Comparison of ENCODE assay signal across 8 cellular contexts in genomic region chr3:12841970-12842328, GRCh38. TPM values are rescaled to one million over a fixed set of nuclear protein-coding genes. Genes with fewer than 3 reads are reported as not detected.
DNase-seq lines count a peak whose midpoint lies in the region; ATAC-seq, FAIRE-seq and TF ChIP-seq lines count a peak whose summit lies in the region.

No MANE protein-coding gene starts in this region.

- no peak overlapping the region for H3K27ac ChIP-seq in H1 (ENCODE audit: low read depth, low read length)
- H3K27ac ChIP-seq in prostate gland, result peak overlapping the region; percentile 89 to 94

- peaks cover 17 to 28% of the 10 kb centered on the region in 2 experiments for H4K20me1 ChIP-seq in H1 (replicated peaks in 1 of 2; ENCODE audit: control insufficient read depth in 1 of 2, insufficient read depth in 2 of 2, low read length in 2 of 2)

- H2BK5ac ChIP-seq in H1 (ENCODE audit: low read depth, low read length), result no peak overlapping the region

- no peak for TF ChIP-seq EP300 in H1 (IDR thresholded peaks at IDR 0.05; ENCODE audit: borderline replicate concordance in 1 of 2, low read depth in 2 of 2, low read length in 2 of 2)

- no peak for TF ChIP-seq POLR2A in H1 (IDR thresholded peaks at IDR 0.05; ENCODE audit: control extremely low read depth in 1 of 2, low read depth in 2 of 2, low read length in 2 of 2)
- TF ChIP-seq POLR2A in prostate gland (IDR thresholded peaks at IDR 0.05), result no peak

- H3K36me3 ChIP-seq in H1 (ENCODE audit: control insufficient read depth in 2 of 4, insufficient read depth in 4 of 4, low read length in 3 of 4) (peaks cover 28 to 37% (median 35%) of the 10 kb centered on the region in 4 experiments), prostate gland (peaks cover 0 to 14% of the 10 kb centered on the region in 2 donors)

- H3K14ac ChIP-seq in H1 (ENCODE audit: insufficient read length), result no peak overlapping the region

- no peak for TF ChIP-seq RAD21 in H1 (IDR thresholded peaks at IDR 0.05 in 1 of 2, conservative IDR thresholded peaks at IDR 0.05 in 1 of 2; ENCODE audit: low read depth in 2 of 2, low read length in 2 of 2)

- ATAC-seq in GM21576 (IDR thresholded peaks at IDR 0.05; ENCODE audit: unreplicated experiment), result no peak

- no peak overlapping the region for H4K5ac ChIP-seq in H1 (ENCODE audit: insufficient read length, low read depth, low read length)

- intact Hi-C loops in prostate gland (cut with DNase I), result no loop called here

- H3K18ac ChIP-seq in H1 (ENCODE audit: extremely low read depth, low read length), result no peak overlapping the region

- H3K9me3 ChIP-seq in H1 (ENCODE audit: insufficient read depth in 2 of 2, low read depth in 1 of 2, low read length in 1 of 2) (peaks cover 10% of the 10 kb centered on the region in 2 experiments; a peak in 3 of 4 replicates), prostate gland (no peaks in the 10 kb centered on the region)

- no peaks in the 10 kb centered on the region for H3K27me3 ChIP-seq in H1 (replicated peaks in 1 of 4; ENCODE audit: control insufficient read depth in 3 of 4, extremely low read depth in 1 of 4, insufficient read depth in 3 of 4, low read length in 3 of 4)
- H3K27me3 ChIP-seq in prostate gland (replicated peaks; ENCODE audit: insufficient read depth), result no peaks in the 10 kb centered on the region

- no peak overlapping the region for H2BK20ac ChIP-seq in H1 (ENCODE audit: low read length)

- H4K8ac ChIP-seq in H1 (ENCODE audit: extremely low read depth, insufficient read depth, low read length), result no peak overlapping the region

- peaks cover 5% of the 10 kb centered on the region for H3K79me1 ChIP-seq in H1 (ENCODE audit: low read depth, low read length)

- H3K9ac ChIP-seq in H1 (replicated peaks in 1 of 4; ENCODE audit: extremely low read depth in 1 of 4, low read depth in 3 of 4, low read length in 3 of 4), result no peak overlapping the region

- peaks cover 10% of the 10 kb centered on the region for H3K23me2 ChIP-seq in H1 (ENCODE audit: low read depth, low read length)

- POLR2A ChIA-PET in H1 (lab: Charles Lee; ENCODE audit: partially characterized antibody), result interaction anchor here (0.7 to 20.9 kb wide), 27 partner anchors 19 to 579 kb away, joined by 3 to 661 read pairs (median 4); partner anchors contain the start of genes CAND2, IQSEC1, MKRN2 and RAF1

- no peak overlapping the region for H2BK120ac ChIP-seq in H1 (replicated peaks; ENCODE audit: low read depth, low read length)

- no peak overlapping the region for H4K91ac ChIP-seq in H1 (replicated peaks; ENCODE audit: insufficient read length, low read length)

- FAIRE-seq in H1 (lab: Jason Lieb, UNC), result no peak

- H2BK15ac ChIP-seq in H1 (ENCODE audit: low read length), result no peak overlapping the region

- TF ChIP-seq CTCF in GM12875 (IDR thresholded peaks at IDR 0.05; ENCODE audit: borderline replicate concordance, insufficient read depth, low read depth, low read length) (no peak), LNCaP clone FGC (IDR thresholded peaks at IDR 0.05; ENCODE audit: control insufficient read depth, extremely low read depth, insufficient read depth) (no peak), H1 (IDR thresholded peaks at IDR 0.05; ENCODE audit: control extremely low read depth in 1 of 3, insufficient read depth in 1 of 3, low read depth in 1 of 3, low read length in 3 of 3) (no peak), prostate gland (IDR thresholded peaks at IDR 0.05) (no peak)

- H2BK12ac ChIP-seq in H1 (ENCODE audit: low read depth, low read length), result no peak overlapping the region

- H3K4ac ChIP-seq in H1 (replicated peaks; ENCODE audit: insufficient read length, low read depth, low read length), result no peak overlapping the region

- no peak overlapping the region; the same call in 1 of the 2 replicates for H2AK5ac ChIP-seq in H1 (ENCODE audit: low read depth, low read length)

- H3K4me3 ChIP-seq in GM12875 (ENCODE audit: low read depth, low read length) (peak overlapping the region; percentile 28), LNCaP clone FGC (ENCODE audit: low read depth, low read length) (peak overlapping the region; percentile 99; the same call in 1 of the 2 replicates), H1 (ENCODE audit: extremely low read depth in 1 of 4, insufficient read depth in 2 of 4, low read depth in 3 of 4, low read length in 4 of 4) (peak overlapping the region in 1 of 4 experiments; percentile 90; a peak in 1 of 8 replicates), prostate gland (no peak overlapping the region)

- DNase-seq in LNCaP clone FGC (ENCODE audit: low read depth), result no peak
- DNase-seq in H1 (ENCODE audit: low read depth in 1 of 2, low spot score in 2 of 2), result no peak
- no peak for DNase-seq in prostate gland (ENCODE audit: low spot score)
- DNase-seq in NCI-H128 (lab: John Stamatoyannopoulos, UW; ENCODE audit: unreplicated experiment), result no peak
- DNase-seq in NOMO-1 (lab: John Stamatoyannopoulos, UW; ENCODE audit: unreplicated experiment in 2 of 2), result no peak
- no peak for DNase-seq in SK-N-DZ (ENCODE audit: low spot score)

- 55% methylated on average over 7 of the region's 7 CpGs; no CpG with 5 or more reads in 1 of the 2 experiments for WGBS in H1 (ENCODE audit: extremely low coverage in 1 of 2, insufficient coverage in 1 of 2, insufficient read length in 1 of 2, insufficient replicate concordance in 2 of 2, low coverage in 1 of 2, low lambda C conversion rate in 2 of 2, missing lambda C conversion rate in 1 of 2), 2 experiments
- WGBS in prostate gland, result 51% methylated on average over 7 of the region's 7 CpGs

- H3K23ac ChIP-seq in H1 (ENCODE audit: insufficient read length), result no peak overlapping the region

- H3K4me1 ChIP-seq in H1 (replicated peaks in 1 of 4; ENCODE audit: control insufficient read depth in 3 of 4, insufficient read depth in 4 of 4, low read length in 3 of 4) (peaks cover 5 to 14% (median 10%) of the 10 kb centered on the region in 4 experiments), prostate gland (replicated peaks) (peaks cover 14% of the 10 kb centered on the region)

- peaks cover 21 to 44% of the 10 kb centered on the region in 2 experiments for H3K79me2 ChIP-seq in H1 (ENCODE audit: control insufficient read depth in 1 of 2, insufficient read depth in 2 of 2, low read length in 2 of 2)

- no peak overlapping the region for H3K56ac ChIP-seq in H1 (replicated peaks; ENCODE audit: insufficient read length, low read depth, low read length)

- CTCF ChIA-PET in H1 (lab: Charles Lee; ENCODE audit: partially characterized antibody), result interaction anchor here (0.6 to 4.3 kb wide), 25 partner anchors 9 to 74 kb away, joined by 3 to 23 read pairs (median 4); no protein-coding TSS in a partner anchor

- peak overlapping the region; percentile 22; the same call in 1 of the 2 replicates for H2AFZ ChIP-seq in H1 (ENCODE audit: low read length)

- peak overlapping the region in 1 of 2 experiments; percentile 96; a peak in 1 of 4 replicates for H3K4me2 ChIP-seq in H1 (ENCODE audit: insufficient read depth in 1 of 2, low read depth in 2 of 2, low read length in 2 of 2)

TF ChIP-seq in H1, 55 proteins besides CTCF, POLR2A, EP300 and RAD21:
- TF ChIP-seq HDAC2 (IDR thresholded peaks at IDR 0.05; ENCODE audit: borderline replicate concordance in 1 of 2, low read depth in 2 of 2, low read length in 2 of 2) (peak in 1 of 2 experiments; percentile 55; a peak in 1 of 4 replicates), TAF1 (IDR thresholded peaks at IDR 0.05; ENCODE audit: low read depth, low read length) (no peak), KDM1A (IDR thresholded peaks at IDR 0.05; ENCODE audit: borderline replicate concordance, low read length) (peak; percentile 96)

RNA-seq across cellular contexts. Expression of gene RPL32, which starts 0.6 kb away (rescaled TPM):
- total RNA-seq in H1 (2021; fragmentation: NEBNext Ultra II Directional; extraction: Animal tissue kit (Norgen Biotek cat#: 25700)), result 1,954 and 2,043 TPM in 2 replicates
- polyA plus RNA-seq in H1 (2011; rRNA removed), result 995 and 1,443 TPM in 2 replicates
- 2,045 TPM for polyA plus RNA-seq in H1 (2011; cell fraction: cytosol; rRNA removed)
- 1,718 TPM for polyA plus RNA-seq in H1 (2011; cell fraction: nucleus; rRNA removed)
- 3,098 to 3,462 TPM (median 3,192 TPM) in 4 replicates for polyA plus RNA-seq in H1 (2012, experiment 1 of 2)
- polyA plus RNA-seq in H1 (2012, experiment 2 of 2), result 2,207 TPM
- 1,804 TPM for polyA plus RNA-seq in H1 (2013, experiment 1 of 2)
- polyA plus RNA-seq in H1 (2013, experiment 2 of 2), result 1,790 TPM
- 1,055 and 1,349 TPM in 2 replicates for polyA minus RNA-seq in H1 (2011; rRNA and poly(A)+ RNA removed)
- 973 TPM for polyA minus RNA-seq in H1 (2011; cell fraction: cytosol; rRNA and poly(A)+ RNA removed)
- 656 TPM for polyA minus RNA-seq in H1 (2011; cell fraction: nucleus; rRNA and poly(A)+ RNA removed)
- 1,000 to 10,000 TPM in 1 of 2 donors, 100 to 1,000 TPM in 1; 851 to 1,881 TPM for total RNA-seq in prostate gland
- polyA plus RNA-seq in SK-N-DZ (2014; cell fraction: cytosol; rRNA removed), result 3,712 and 4,687 TPM in 2 replicates
- polyA plus RNA-seq in SK-N-DZ (2014; cell fraction: nucleus; rRNA removed), result 1,219 and 2,794 TPM in 2 replicates

RNA-seq across cellular contexts. Expression of gene CAND2, which starts 45.5 kb away (rescaled TPM):
- total RNA-seq in H1 (2021; fragmentation: NEBNext Ultra II Directional; extraction: Animal tissue kit (Norgen Biotek cat#: 25700)), result 8.7 and 11.2 TPM in 2 replicates
- 8.7 and 12.0 TPM in 2 replicates for polyA plus RNA-seq in H1 (2011; rRNA removed)
- polyA plus RNA-seq in H1 (2011; cell fraction: cytosol; rRNA removed), result 9.2 TPM
- 20.3 TPM for polyA plus RNA-seq in H1 (2011; cell fraction: nucleus; rRNA removed)
- polyA plus RNA-seq in H1 (2012, experiment 1 of 2), result 5.3 to 10.4 TPM (median 9.1 TPM) in 4 replicates
- 7.4 TPM for polyA plus RNA-seq in H1 (2012, experiment 2 of 2)
- 4.0 TPM for polyA plus RNA-seq in H1 (2013, experiment 1 of 2)
- 3.4 TPM for polyA plus RNA-seq in H1 (2013, experiment 2 of 2)
- polyA minus RNA-seq in H1 (2011; rRNA and poly(A)+ RNA removed), result 11.0 and 15.6 TPM in 2 replicates
- polyA minus RNA-seq in H1 (2011; cell fraction: cytosol; rRNA and poly(A)+ RNA removed), result 7.3 TPM
- polyA minus RNA-seq in H1 (2011; cell fraction: nucleus; rRNA and poly(A)+ RNA removed), result 17.4 TPM
- 10 to 100 TPM in 1 of 2 donors, 1 to 10 TPM in 1; 8.4 to 86.3 TPM for total RNA-seq in prostate gland
- polyA plus RNA-seq in SK-N-DZ (2014; cell fraction: cytosol; rRNA removed), result 16.5 and 17.9 TPM in 2 replicates
- polyA plus RNA-seq in SK-N-DZ (2014; cell fraction: nucleus; rRNA removed), result 21.2 and 26.5 TPM in 2 replicates

Comparison
In these comparisons a context has a peak if more than half of its experiments do, and no peak if none do; other contexts are left out.
1. H3K4me3 ChIP-seq: peak in GM12875 (single experiment) and LNCaP clone FGC (single experiment); none in prostate gland (0 of 2).